In genomic region chr5:180788651-180789410, GRCh38 we compare ENCODE assay signal across 21 cellular contexts. TPM values are rescaled to one million over a fixed set of nuclear protein-coding genes. Genes with fewer than 3 reads are reported as not detected.
"Had no signal": no experiment of that assay in that cellular context is flagged by ENCODE, and none has a peak within 500 bp of the region (broad histone marks: within the 10 kb centered on the region; RNA-seq: fewer than 3 reads in every experiment).

No MANE protein-coding gene starts in this region.

RNA-seq across cellular contexts. Expression of gene OR2Y1, which starts 49.0 kb away (rescaled TPM):
- total RNA-seq: activated CD4-positive, alpha-beta T cell treated with anti-CD3 and anti-CD28 coated beads, Interleukin-2, amount 10 ng/mL, durations not matched to agents 7 days and 5 days; activated CD8-positive, alpha-beta memory T cell treated with anti-CD3 and anti-CD28 coated beads, Interleukin-2, amount 10 ng/mL, durations not matched to agents 7 days and 5 days; activated CD8-positive, alpha-beta T cell treated with anti-CD3 and anti-CD28 coated beads, Interleukin-2, amount 10 ng/mL, durations not matched to agents 7 days and 5 days; activated naive CD4-positive, alpha-beta T cell treated with anti-CD3 and anti-CD28 coated beads for 36 hours; activated naive CD8-positive, alpha-beta T cell treated with anti-CD3 and anti-CD28 coated beads, Interleukin-2, amount 10 ng/mL, durations not matched to agents 7 days and 5 days; breast epithelium; epithelial cell of proximal tubule; fibroblast of lung; fibroblast of villous mesenchyme; gastroesophageal sphincter; left cardiac atrium; left ventricle myocardium superior; lung microvascular endothelial cell; mucosa of gallbladder; osteoblast; prostate gland; sciatic nerve; suprapubic skin; tibial nerve; urinary bladder had no signal
- polyA plus RNA-seq: fibroblast of lung, keratinocyte, urinary bladder had no signal
